ENCODE assay signal across 1 cellular context in the genomic region with DNA sequence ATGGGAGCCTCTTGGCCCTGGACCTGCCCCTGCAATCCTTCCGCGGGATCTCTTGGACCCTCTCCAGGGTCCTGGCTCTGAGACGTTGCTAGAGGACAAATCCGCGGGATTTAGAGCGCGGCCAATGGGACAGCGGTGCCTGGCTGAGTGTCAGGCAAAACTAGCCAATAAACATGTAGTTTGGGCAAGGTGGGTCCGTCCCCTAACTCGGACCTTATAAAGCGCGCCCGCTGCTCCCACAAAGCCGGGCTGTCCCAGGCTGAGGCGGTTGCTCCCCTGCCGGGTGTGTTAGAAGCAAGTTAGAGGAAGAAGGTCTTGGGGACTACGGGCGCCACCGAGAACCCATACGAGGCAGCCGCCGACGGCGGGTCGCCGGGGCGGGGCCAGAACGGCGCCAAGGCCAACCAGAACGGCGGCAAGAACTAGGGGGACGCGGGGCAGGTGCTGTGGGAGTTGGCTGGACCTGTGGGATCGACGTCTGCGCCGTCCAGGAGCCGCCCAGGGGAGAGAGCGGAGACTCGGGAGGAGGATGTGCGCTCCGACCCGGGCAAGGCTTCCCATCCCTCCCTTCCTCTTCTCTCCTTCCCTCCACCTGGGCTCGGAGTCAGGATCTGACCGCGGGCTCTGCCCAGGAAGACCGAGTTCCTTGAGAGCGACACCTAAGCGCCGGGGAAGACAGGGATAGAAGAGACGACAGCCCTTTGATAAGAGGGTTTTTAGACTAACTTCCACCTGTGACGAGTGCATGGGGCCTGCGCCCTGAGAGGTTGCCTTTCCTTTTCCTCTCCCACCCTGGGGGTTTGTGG.
A peak's percentile ranks its signal among the peaks of the same experiment; 100 is the strongest.
TF ChIP-seq lines count a peak whose summit lies in the region.

No MANE protein-coding gene starts in this region.

TF ChIP-seq in HepG2, 621 proteins besides CTCF, POLR2A, EP300 and RAD21 (continued from another document and continues in another):
- TF ChIP-seq, protein P1, sequence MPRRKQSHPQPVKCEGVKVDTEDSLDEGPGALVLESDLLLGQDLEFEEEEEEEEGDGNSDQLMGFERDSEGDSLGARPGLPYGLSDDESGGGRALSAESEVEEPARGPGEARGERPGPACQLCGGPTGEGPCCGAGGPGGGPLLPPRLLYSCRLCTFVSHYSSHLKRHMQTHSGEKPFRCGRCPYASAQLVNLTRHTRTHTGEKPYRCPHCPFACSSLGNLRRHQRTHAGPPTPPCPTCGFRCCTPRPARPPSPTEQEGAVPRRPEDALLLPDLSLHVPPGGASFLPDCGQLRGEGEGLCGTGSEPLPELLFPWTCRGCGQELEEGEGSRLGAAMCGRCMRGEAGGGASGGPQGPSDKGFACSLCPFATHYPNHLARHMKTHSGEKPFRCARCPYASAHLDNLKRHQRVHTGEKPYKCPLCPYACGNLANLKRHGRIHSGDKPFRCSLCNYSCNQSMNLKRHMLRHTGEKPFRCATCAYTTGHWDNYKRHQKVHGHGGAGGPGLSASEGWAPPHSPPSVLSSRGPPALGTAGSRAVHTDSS (CRISPR knock-in tag; conservative IDR thresholded peaks at IDR 0.05): no peak
- TF ChIP-seq SMYD3 (CRISPR knock-in tag; IDR thresholded peaks at IDR 0.05) (peak; percentile 94; the same call in 1 of the 2 replicates), PAWR (CRISPR knock-in tag; IDR thresholded peaks at IDR 0.05; ENCODE audit: borderline replicate concordance) (0 out of 2 replicates have a peak, but pooled peaks have one; percentile 36), ZNF430 (CRISPR knock-in tag; IDR thresholded peaks at IDR 0.05) (peak; percentile 61), ZNF24 (IDR thresholded peaks at IDR 0.05) (no peak), KLF6 (CRISPR knock-in tag; IDR thresholded peaks at IDR 0.05) (peak; percentile 85; the same call in 1 of the 2 replicates), YY1 (IDR thresholded peaks at IDR 0.05; ENCODE audit: insufficient read depth, insufficient replicate concordance, low read depth, low read length) (peak; percentile 68), ZNF292 (CRISPR knock-in tag; IDR thresholded peaks at IDR 0.05; ENCODE audit: borderline replicate concordance, low read depth) (peak; percentile 69), TAF15 (IDR thresholded peaks at IDR 0.05; ENCODE audit: low read depth, low read length, poor library complexity, severe bottlenecking) (peak; percentile 44), KDM2A (CRISPR knock-in tag; IDR thresholded peaks at IDR 0.05; ENCODE audit: borderline replicate concordance, low read depth) (peak; percentile 72; the same call in 1 of the 2 replicates), MAZ (IDR thresholded peaks at IDR 0.05; ENCODE audit: borderline replicate concordance, low read depth, low read length) (0 out of 2 replicates have a peak, but pooled peaks have one; percentile 39), MAZ (CRISPR knock-in tag; IDR thresholded peaks at IDR 0.05; ENCODE audit: low read depth) (no peak; the same call in 1 of the 2 replicates), CEBPB (IDR thresholded peaks at IDR 0.05; ENCODE audit: borderline replicate concordance, low read depth, low read length) (no peak), ZFP36L2 (CRISPR knock-in tag; IDR thresholded peaks at IDR 0.05) (no peak), GATA4 (IDR thresholded peaks at IDR 0.05; ENCODE audit: borderline replicate concordance, low read depth) (peak; percentile 80; the same call in 1 of the 2 replicates), ZNF207 (IDR thresholded peaks at IDR 0.05; ENCODE audit: borderline replicate concordance) (no peak), HOXD1 (CRISPR knock-in tag; IDR thresholded peaks at IDR 0.05) (no peak; the same call in 1 of the 2 replicates), ZNF777 (CRISPR knock-in tag; IDR thresholded peaks at IDR 0.05) (peak; percentile 97), ZNF737 (CRISPR knock-in tag; IDR thresholded peaks at IDR 0.05; ENCODE audit: borderline replicate concordance) (peak; percentile 44; the same call in 1 of the 2 replicates), MED13 (CRISPR knock-in tag; IDR thresholded peaks at IDR 0.05) (peak; percentile 58; the same call in 1 of the 2 replicates), MIER2 (CRISPR knock-in tag; IDR thresholded peaks at IDR 0.05) (peak; percentile 75; the same call in 1 of the 2 replicates), SALL2 (CRISPR knock-in tag; IDR thresholded peaks at IDR 0.05) (peak; percentile 37; the same call in 1 of the 2 replicates), ZEB1 (IDR thresholded peaks at IDR 0.05; ENCODE audit: insufficient replicate concordance, low read depth) (no peak), TOPORS (CRISPR knock-in tag; IDR thresholded peaks at IDR 0.05) (0 out of 2 replicates have a peak, but pooled peaks have one; percentile 25), KLF16 (CRISPR knock-in tag; IDR thresholded peaks at IDR 0.05) (peak; percentile 70 to 74; a peak in 1 of 4 replicates), RBM39 (IDR thresholded peaks at IDR 0.05; ENCODE audit: low read depth, low read length, poor library complexity, severe bottlenecking) (peak; percentile 95), ZFX (CRISPR knock-in tag; IDR thresholded peaks at IDR 0.05; ENCODE audit: low read depth) (0 out of 2 replicates have a peak, but pooled peaks have one; percentile 41), FOXO1 (CRISPR knock-in tag; IDR thresholded peaks at IDR 0.05) (peak; percentile 17; the same call in 1 of the 2 replicates), ATF7-NPFF (CRISPR knock-in tag; IDR thresholded peaks at IDR 0.05; ENCODE audit: low read depth) (peak; percentile 48; the same call in 1 of the 2 replicates), HNF4A (CRISPR knock-in tag; IDR thresholded peaks at IDR 0.05) (peak; percentile 56)
- TF ChIP-seq, protein P2, sequence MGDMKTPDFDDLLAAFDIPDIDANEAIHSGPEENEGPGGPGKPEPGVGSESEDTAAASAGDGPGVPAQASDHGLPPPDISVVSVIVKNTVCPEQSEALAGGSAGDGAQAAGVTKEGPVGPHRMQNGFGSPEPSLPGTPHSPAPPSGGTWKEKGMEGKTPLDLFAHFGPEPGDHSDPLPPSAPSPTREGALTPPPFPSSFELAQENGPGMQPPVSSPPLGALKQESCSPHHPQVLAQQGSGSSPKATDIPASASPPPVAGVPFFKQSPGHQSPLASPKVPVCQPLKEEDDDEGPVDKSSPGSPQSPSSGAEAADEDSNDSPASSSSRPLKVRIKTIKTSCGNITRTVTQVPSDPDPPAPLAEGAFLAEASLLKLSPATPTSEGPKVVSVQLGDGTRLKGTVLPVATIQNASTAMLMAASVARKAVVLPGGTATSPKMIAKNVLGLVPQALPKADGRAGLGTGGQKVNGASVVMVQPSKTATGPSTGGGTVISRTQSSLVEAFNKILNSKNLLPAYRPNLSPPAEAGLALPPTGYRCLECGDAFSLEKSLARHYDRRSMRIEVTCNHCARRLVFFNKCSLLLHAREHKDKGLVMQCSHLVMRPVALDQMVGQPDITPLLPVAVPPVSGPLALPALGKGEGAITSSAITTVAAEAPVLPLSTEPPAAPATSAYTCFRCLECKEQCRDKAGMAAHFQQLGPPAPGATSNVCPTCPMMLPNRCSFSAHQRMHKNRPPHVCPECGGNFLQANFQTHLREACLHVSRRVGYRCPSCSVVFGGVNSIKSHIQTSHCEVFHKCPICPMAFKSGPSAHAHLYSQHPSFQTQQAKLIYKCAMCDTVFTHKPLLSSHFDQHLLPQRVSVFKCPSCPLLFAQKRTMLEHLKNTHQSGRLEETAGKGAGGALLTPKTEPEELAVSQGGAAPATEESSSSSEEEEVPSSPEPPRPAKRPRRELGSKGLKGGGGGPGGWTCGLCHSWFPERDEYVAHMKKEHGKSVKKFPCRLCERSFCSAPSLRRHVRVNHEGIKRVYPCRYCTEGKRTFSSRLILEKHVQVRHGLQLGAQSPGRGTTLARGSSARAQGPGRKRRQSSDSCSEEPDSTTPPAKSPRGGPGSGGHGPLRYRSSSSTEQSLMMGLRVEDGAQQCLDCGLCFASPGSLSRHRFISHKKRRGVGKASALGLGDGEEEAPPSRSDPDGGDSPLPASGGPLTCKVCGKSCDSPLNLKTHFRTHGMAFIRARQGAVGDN (CRISPR knock-in tag; IDR thresholded peaks at IDR 0.05): peak; percentile 96
- TF ChIP-seq, protein P3, sequence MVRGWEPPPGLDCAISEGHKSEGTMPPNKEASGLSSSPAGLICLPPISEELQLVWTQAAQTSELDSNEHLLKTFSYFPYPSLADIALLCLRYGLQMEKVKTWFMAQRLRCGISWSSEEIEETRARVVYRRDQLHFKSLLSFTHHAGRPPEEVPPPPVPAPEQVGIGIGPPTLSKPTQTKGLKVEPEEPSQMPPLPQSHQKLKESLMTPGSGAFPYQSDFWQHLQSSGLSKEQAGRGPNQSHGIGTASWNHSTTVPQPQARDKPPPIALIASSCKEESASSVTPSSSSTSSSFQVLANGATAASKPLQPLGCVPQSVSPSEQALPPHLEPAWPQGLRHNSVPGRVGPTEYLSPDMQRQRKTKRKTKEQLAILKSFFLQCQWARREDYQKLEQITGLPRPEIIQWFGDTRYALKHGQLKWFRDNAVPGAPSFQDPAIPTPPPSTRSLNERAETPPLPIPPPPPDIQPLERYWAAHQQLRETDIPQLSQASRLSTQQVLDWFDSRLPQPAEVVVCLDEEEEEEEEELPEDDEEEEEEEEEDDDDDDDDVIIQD (CRISPR knock-in tag; IDR thresholded peaks at IDR 0.05; ENCODE audit: low read depth): peak; percentile 83
- TF ChIP-seq, protein P4, sequence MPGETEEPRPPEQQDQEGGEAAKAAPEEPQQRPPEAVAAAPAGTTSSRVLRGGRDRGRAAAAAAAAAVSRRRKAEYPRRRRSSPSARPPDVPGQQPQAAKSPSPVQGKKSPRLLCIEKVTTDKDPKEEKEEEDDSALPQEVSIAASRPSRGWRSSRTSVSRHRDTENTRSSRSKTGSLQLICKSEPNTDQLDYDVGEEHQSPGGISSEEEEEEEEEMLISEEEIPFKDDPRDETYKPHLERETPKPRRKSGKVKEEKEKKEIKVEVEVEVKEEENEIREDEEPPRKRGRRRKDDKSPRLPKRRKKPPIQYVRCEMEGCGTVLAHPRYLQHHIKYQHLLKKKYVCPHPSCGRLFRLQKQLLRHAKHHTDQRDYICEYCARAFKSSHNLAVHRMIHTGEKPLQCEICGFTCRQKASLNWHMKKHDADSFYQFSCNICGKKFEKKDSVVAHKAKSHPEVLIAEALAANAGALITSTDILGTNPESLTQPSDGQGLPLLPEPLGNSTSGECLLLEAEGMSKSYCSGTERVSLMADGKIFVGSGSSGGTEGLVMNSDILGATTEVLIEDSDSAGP (CRISPR knock-in tag; IDR thresholded peaks at IDR 0.05; ENCODE audit: borderline replicate concordance): peak; percentile 66; the same call in 1 of the 2 replicates
- TF ChIP-seq, protein P5, sequence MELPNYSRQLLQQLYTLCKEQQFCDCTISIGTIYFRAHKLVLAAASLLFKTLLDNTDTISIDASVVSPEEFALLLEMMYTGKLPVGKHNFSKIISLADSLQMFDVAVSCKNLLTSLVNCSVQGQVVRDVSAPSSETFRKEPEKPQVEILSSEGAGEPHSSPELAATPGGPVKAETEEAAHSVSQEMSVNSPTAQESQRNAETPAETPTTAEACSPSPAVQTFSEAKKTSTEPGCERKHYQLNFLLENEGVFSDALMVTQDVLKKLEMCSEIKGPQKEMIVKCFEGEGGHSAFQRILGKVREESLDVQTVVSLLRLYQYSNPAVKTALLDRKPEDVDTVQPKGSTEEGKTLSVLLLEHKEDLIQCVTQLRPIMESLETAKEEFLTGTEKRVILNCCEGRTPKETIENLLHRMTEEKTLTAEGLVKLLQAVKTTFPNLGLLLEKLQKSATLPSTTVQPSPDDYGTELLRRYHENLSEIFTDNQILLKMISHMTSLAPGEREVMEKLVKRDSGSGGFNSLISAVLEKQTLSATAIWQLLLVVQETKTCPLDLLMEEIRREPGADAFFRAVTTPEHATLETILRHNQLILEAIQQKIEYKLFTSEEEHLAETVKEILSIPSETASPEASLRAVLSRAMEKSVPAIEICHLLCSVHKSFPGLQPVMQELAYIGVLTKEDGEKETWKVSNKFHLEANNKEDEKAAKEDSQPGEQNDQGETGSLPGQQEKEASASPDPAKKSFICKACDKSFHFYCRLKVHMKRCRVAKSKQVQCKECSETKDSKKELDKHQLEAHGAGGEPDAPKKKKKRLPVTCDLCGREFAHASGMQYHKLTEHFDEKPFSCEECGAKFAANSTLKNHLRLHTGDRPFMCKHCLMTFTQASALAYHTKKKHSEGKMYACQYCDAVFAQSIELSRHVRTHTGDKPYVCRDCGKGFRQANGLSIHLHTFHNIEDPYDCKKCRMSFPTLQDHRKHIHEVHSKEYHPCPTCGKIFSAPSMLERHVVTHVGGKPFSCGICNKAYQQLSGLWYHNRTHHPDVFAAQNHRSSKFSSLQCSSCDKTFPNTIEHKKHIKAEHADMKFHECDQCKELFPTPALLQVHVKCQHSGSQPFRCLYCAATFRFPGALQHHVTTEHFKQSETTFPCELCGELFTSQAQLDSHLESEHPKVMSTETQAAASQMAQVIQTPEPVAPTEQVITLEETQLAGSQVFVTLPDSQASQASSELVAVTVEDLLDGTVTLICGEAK (IDR thresholded peaks at IDR 0.05): no peak
- TF ChIP-seq, protein P5 (CRISPR knock-in tag; IDR thresholded peaks at IDR 0.05): peak; percentile 49
- TF ChIP-seq, protein P6, sequence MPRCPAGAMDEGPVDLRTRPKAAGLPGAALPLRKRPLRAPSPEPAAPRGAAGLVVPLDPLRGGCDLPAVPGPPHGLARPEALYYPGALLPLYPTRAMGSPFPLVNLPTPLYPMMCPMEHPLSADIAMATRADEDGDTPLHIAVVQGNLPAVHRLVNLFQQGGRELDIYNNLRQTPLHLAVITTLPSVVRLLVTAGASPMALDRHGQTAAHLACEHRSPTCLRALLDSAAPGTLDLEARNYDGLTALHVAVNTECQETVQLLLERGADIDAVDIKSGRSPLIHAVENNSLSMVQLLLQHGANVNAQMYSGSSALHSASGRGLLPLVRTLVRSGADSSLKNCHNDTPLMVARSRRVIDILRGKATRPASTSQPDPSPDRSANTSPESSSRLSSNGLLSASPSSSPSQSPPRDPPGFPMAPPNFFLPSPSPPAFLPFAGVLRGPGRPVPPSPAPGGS (CRISPR knock-in tag; IDR thresholded peaks at IDR 0.05): peak; percentile 69
